24 cellular contexts compared by ENCODE assay signal in the genomic region with DNA sequence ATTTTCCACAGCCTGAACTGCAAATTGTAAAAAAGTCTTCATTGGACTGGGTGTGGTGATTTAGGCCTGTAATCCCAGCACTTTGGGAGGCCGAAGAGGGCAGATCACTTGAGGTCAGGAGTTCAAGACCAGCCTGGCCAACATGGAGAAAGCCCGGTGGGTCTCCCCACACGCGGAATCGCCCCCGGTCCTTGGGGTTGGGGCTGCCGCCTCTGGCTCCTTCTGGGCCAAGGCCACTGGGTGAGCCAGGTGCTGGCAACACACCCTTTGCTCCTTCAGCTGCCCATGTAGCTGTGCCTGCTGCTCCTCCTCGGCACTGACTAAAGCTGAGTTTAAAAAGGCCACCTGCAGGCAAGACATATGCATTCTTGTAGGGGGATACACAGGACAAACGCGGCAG.
"Had no signal": no experiment of that assay in that cellular context is flagged by ENCODE, and none has a peak within 500 bp of the region (broad histone marks: within the 10 kb centered on the region; RNA-seq: fewer than 3 reads in every experiment).

No MANE protein-coding gene starts in this region.

- H3K36me3 Mint-ChIP-seq: mesothelial cell of epicardium had no signal

- H3K27ac Mint-ChIP-seq: dendritic cell treated with granulocyte-macrophage colony-stimulating factor and Interleukin-4, amounts not matched to agents 40 ng/mL and 50 ng/mL, for 4 days; effector memory CD8-positive, alpha-beta T cell; endodermal cell; mesothelial cell of epicardium had no signal

- H3K4me1 Mint-ChIP-seq: mesothelial cell of epicardium had no signal

- H3K27me3 ChIP-seq: colonic mucosa, gastrocnemius medialis had no signal

- ATAC-seq: effector memory CD8-positive, alpha-beta T cell; esophagus mucosa; gastrocnemius medialis; heart right ventricle; left cardiac atrium; left lung; left ventricle myocardium superior; mucosa of descending colon had no signal

- H3K9me3 ChIP-seq: colonic mucosa, esophagus squamous epithelium, gastrocnemius medialis, heart right ventricle, left lung, lower lobe of right lung, mucosa of descending colon had no signal

- H3K4me3 Mint-ChIP-seq: dendritic cell treated with granulocyte-macrophage colony-stimulating factor and Interleukin-4, amounts not matched to agents 40 ng/mL and 50 ng/mL, for 4 days; effector memory CD8-positive, alpha-beta T cell; endodermal cell; mesothelial cell of epicardium had no signal

- H3K36me3 ChIP-seq: colonic mucosa, esophagus squamous epithelium, gastrocnemius medialis, heart right ventricle, left lung, lower lobe of right lung had no signal

- H3K4me1 ChIP-seq: colonic mucosa, gastrocnemius medialis, lower lobe of right lung had no signal

- H3K9me3 Mint-ChIP-seq: dendritic cell treated with granulocyte-macrophage colony-stimulating factor and Interleukin-4, amounts not matched to agents 40 ng/mL and 50 ng/mL, for 4 days; effector memory CD8-positive, alpha-beta T cell; endodermal cell; mesothelial cell of epicardium had no signal

- DNase-seq: colonic mucosa; cortex of kidney; effector CD8-positive, alpha-beta T cell; effector memory CD8-positive, alpha-beta T cell; endodermal cell; erythroblast; esophagus squamous epithelium; foreskin fibroblast; foreskin melanocyte; gastrocnemius medialis; glutamatergic neuron; head of caudate nucleus; heart right ventricle; hippocampal formation; left cardiac atrium; left lung; left ventricle myocardium superior; lower lobe of right lung; mesenchymal stem cell; mucosa of descending colon had no signal

- H3K4me3 ChIP-seq: colonic mucosa, esophagus squamous epithelium, gastrocnemius medialis, heart right ventricle, left lung, lower lobe of right lung, mucosa of descending colon had no signal

- H3K27ac ChIP-seq: colonic mucosa, epithelial cell of prostate, esophagus squamous epithelium, gastrocnemius medialis, heart right ventricle, left lung, lower lobe of right lung had no signal
